18 cellular contexts compared by ENCODE assay signal in genomic region chr11:111360150-111361043, GRCh38. TPM values are rescaled to one million over a fixed set of nuclear protein-coding genes. Genes with fewer than 3 reads are reported as not detected.
A peak's percentile ranks its signal among the peaks of the same experiment; 100 is the strongest.
DNase-seq lines count a peak whose midpoint lies in the region; ATAC-seq, FAIRE-seq and TF ChIP-seq lines count a peak whose summit lies in the region.
"Had no signal": no experiment of that assay in that cellular context is flagged by ENCODE, and none has a peak within 500 bp of the region (broad histone marks: within the 10 kb centered on the region; RNA-seq: fewer than 3 reads in every experiment).

No MANE protein-coding gene starts in this region.

- intact Hi-C loops in colonic mucosa (cut with DNase I), result no loop called here
- intact Hi-C loops in pancreas (cut with DNase I), result loop anchor here in 1 of 3 donors (10.0 kb wide), 1 partner anchor 64 kb away; no protein-coding TSS in a partner anchor

- DNase-seq in DMS53 (lab: John Stamatoyannopoulos, UW) (peak; percentile 86), MM.1S (no peak), colonic mucosa (peak; percentile 89), pancreas (peak; percentile 73 to 94 (median 90)), RPMI8226 (no peak), suprapubic skin (ENCODE audit: low spot score in 2 of 2) (no peak)
- no peak for DNase-seq in activated naive CD4-positive, alpha-beta T cell treated with anti-CD3 and anti-CD28 coated beads, Interleukin-2, amount 50 U/mL, for 16 hours
- DNase-seq: activated naive CD4-positive, alpha-beta T cell treated with anti-CD3 and anti-CD28 coated beads for 36 hours; anterior cingulate cortex; NCI-H1417; NCI-H774; occipital lobe; right cardiac atrium; tibial artery had no signal

- no peaks in the 10 kb centered on the region for H3K9me3 ChIP-seq in MM.1S (replicated peaks; ENCODE audit: insufficient read depth, low read length)
- H3K9me3 ChIP-seq in colonic mucosa, result no peaks in the 10 kb centered on the region
- no peaks in the 10 kb centered on the region for H3K9me3 ChIP-seq in pancreas
- no peaks in the 10 kb centered on the region for H3K9me3 ChIP-seq in suprapubic skin
- H3K9me3 ChIP-seq: tibial artery had no signal

- TF ChIP-seq CTCF in MM.1S (IDR thresholded peaks at IDR 0.05; ENCODE audit: low read length) (no peak), colonic mucosa (IDR thresholded peaks at IDR 0.05) (no peak), pancreas (IDR thresholded peaks at IDR 0.05) (no peak), suprapubic skin (IDR thresholded peaks at IDR 0.05) (no peak)

- peaks cover 91% of the 10 kb centered on the region for H3K79me2 ChIP-seq in MM.1S (ENCODE audit: low read length)

- H4K20me1 ChIP-seq in MM.1S (ENCODE audit: insufficient read depth, low read length), result no peaks in the 10 kb centered on the region

- no peak overlapping the region for H2AFZ ChIP-seq in MM.1S (ENCODE audit: low read length)

- H3K4me1 ChIP-seq in MM.1S (ENCODE audit: low read length) (peaks cover 50% of the 10 kb centered on the region), colonic mucosa (no peaks in the 10 kb centered on the region), pancreas (peaks cover 34 to 63% (median 60%) of the 10 kb centered on the region in 3 donors), suprapubic skin (peaks cover 4% of the 10 kb centered on the region)
- H3K4me1 ChIP-seq: tibial artery had no signal

- ATAC-seq in pancreas (peak; percentile 84 to 91 (median 88)), HG03025 (IDR thresholded peaks at IDR 0.05; ENCODE audit: low FRiP score, unreplicated experiment) (no peak)
- ATAC-seq: Panc1; stimulated activated effector memory CD8-positive, alpha-beta T cell treated with anti-CD3 and anti-CD28 coated beads, Interleukin-12 subunit alpha, Interleukin-12 subunit beta, amount 100 ng/mL, for 72 hours had no signal

- peaks cover 28% of the 10 kb centered on the region for H3F3A ChIP-seq in MM.1S (ENCODE audit: insufficient read depth, low read length)

- H3K9ac ChIP-seq in MM.1S (ENCODE audit: low read length), result no peak overlapping the region
- no peak overlapping the region for H3K9ac ChIP-seq in colonic mucosa (ENCODE audit: low read depth in 2 of 2, low read length in 2 of 2)

- H3K27ac ChIP-seq in MM.1S (ENCODE audit: low read length) (peak overlapping the region; percentile 20; the same call in 1 of the 2 replicates), colonic mucosa (peak overlapping the region; percentile 70), pancreas (peak overlapping the region; percentile 64 to 90 (median 72)), suprapubic skin (no peak overlapping the region)
- H3K27ac ChIP-seq: tibial artery had no signal

- no peak for TF ChIP-seq EP300 in suprapubic skin (IDR thresholded peaks at IDR 0.05)

- H3K27me3 ChIP-seq in MM.1S (replicated peaks; ENCODE audit: insufficient read depth, low read length) (no peaks in the 10 kb centered on the region), colonic mucosa (no peaks in the 10 kb centered on the region), pancreas (no peaks in the 10 kb centered on the region), suprapubic skin (no peaks in the 10 kb centered on the region)
- H3K27me3 ChIP-seq: tibial artery had no signal

- 23 to 30% methylated on average over 6 of the region's 6 CpGs for WGBS in pancreas, 2 donors
- 78% methylated on average over 4 of the region's 6 CpGs for WGBS in suprapubic skin

- TF ChIP-seq POLR2A in suprapubic skin (IDR thresholded peaks at IDR 0.05), result no peak

- H3K4me3 ChIP-seq in MM.1S (ENCODE audit: low read length) (no peak overlapping the region), colonic mucosa (no peak overlapping the region), pancreas (no peak overlapping the region), suprapubic skin (no peak overlapping the region)
- H3K4me3 ChIP-seq: tibial artery had no signal

- no peak for FAIRE-seq in pancreas (lab: Jason Lieb, UNC)
- FAIRE-seq: H54 had no signal

- H3K36me3 ChIP-seq in MM.1S (replicated peaks; ENCODE audit: insufficient read depth, low read length) (peaks cover 42% of the 10 kb centered on the region), colonic mucosa (no peaks in the 10 kb centered on the region), pancreas (no peaks in the 10 kb centered on the region), suprapubic skin (no peaks in the 10 kb centered on the region)
- H3K36me3 ChIP-seq: tibial artery had no signal

- H3K4me2 ChIP-seq in MM.1S (ENCODE audit: low read depth, low read length), result no peak overlapping the region

- H3K9me2 ChIP-seq in MM.1S (replicated peaks; ENCODE audit: insufficient read depth, low read length), result no peaks in the 10 kb centered on the region

RNA-seq across cellular contexts. Expression of gene POU2AF1, which starts 18.7 kb away (rescaled TPM):
- total RNA-seq in colonic mucosa, result 1 to 10 TPM; 3.1 to 3.7 TPM
- 1 to 10 TPM in 1 of 6 donors, under 1 TPM in 5; 0.08 to 2.2 (median 0.41) TPM for total RNA-seq in pancreas
- polyA plus RNA-seq in pancreas, result under 1 TPM; 0.19 to 0.73 TPM
- total RNA-seq in suprapubic skin, result not detected
- total RNA-seq: occipital lobe had no signal
- polyA plus RNA-seq: right cardiac atrium had no signal

Comparison
In these comparisons a context has a peak if more than half of its experiments do, and no peak if none do; other contexts are left out.
1. DNase-seq: peak in DMS53 (single experiment), colonic mucosa (single experiment) and pancreas (6 of 6); none in MM.1S (single experiment), RPMI8226 (single experiment), suprapubic skin (0 of 2) and activated naive CD4-positive, alpha-beta T cell treated with anti-CD3 and anti-CD28 coated beads, Interleukin-2, amount 50 U/mL, for 16 hours (single experiment).